ENCODE assay signal across 4 cellular contexts in the genomic region with DNA sequence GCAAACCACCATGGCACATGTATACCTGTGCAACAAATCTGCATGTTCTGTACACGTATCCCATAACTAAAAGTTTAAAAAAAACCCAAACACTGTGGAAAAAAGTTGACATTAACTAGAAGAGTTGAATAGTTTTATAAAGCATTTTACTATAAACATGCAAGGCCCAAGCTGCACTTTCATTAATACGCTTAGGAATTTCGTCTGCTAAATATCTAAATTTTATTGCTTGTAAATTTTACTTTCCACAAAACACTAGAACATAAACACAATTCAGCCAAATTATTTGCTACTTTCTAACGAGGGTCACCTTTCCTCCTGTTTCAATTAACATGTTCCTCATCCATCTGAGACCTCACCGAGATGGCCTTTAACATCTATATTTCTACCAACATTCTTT.
"Had no signal": no experiment of that assay in that cellular context is flagged by ENCODE, and none has a peak within 500 bp of the region (broad histone marks: within the 10 kb centered on the region; RNA-seq: fewer than 3 reads in every experiment).

No MANE protein-coding gene starts in this region.

- H3K4me3 ChIP-seq: K562 had no signal

- H3K27ac ChIP-seq: HL-60 had no signal

- DNase-seq: IMR-90, KBM-7 had no signal
